In genomic region chr13:77876176-77876575, GRCh38 we compare ENCODE assay signal across 17 cellular contexts. TPM values are rescaled to one million over a fixed set of nuclear protein-coding genes. Genes with fewer than 3 reads are reported as not detected.
"Had no signal": no experiment of that assay in that cellular context is flagged by ENCODE, and none has a peak within 500 bp of the region (broad histone marks: within the 10 kb centered on the region; RNA-seq: fewer than 3 reads in every experiment).

No MANE protein-coding gene starts in this region.

- H3K4me3 Mint-ChIP-seq: activated CD8-positive, alpha-beta T cell treated with anti-CD3 and anti-CD28 coated beads, Interleukin-2, amount 10 ng/mL, durations not matched to agents 7 days and 5 days; activated T-helper 1 cell treated with anti-CD3 and anti-CD28 coated beads, Interleukin-12 subunit alpha, Interleukin-12 subunit beta, Interleukin-2, Interleukin-4 antibody, amounts not matched to agents 30 ng/mL and 10 ng/mL and 1 ng/mL, durations not matched to agents 14 hours and 24 hours and 36 hours; natural killer cell had no signal

- H3K9me3 Mint-ChIP-seq: activated T-helper 1 cell treated with anti-CD3 and anti-CD28 coated beads, Interleukin-12 subunit alpha, Interleukin-12 subunit beta, Interleukin-2, Interleukin-4 antibody, amounts not matched to agents 30 ng/mL and 10 ng/mL and 1 ng/mL, durations not matched to agents 14 hours and 24 hours and 36 hours had no signal

- H3K27me3 ChIP-seq: gastrocnemius medialis, upper lobe of left lung had no signal

- ATAC-seq: activated CD8-positive, alpha-beta T cell treated with anti-CD3 and anti-CD28 coated beads, Interleukin-2, amount 10 ng/mL, durations not matched to agents 7 days and 5 days; gastrocnemius medialis; natural killer cell; sciatic nerve had no signal

- H3K36me3 ChIP-seq: gastrocnemius medialis, upper lobe of left lung had no signal

- H3K36me3 Mint-ChIP-seq: natural killer cell had no signal

- H3K4me1 ChIP-seq: gastrocnemius medialis had no signal

- H3K4me1 Mint-ChIP-seq: natural killer cell had no signal

- H3K9me3 ChIP-seq: gastrocnemius medialis, upper lobe of left lung had no signal

- H3K27ac Mint-ChIP-seq: activated CD8-positive, alpha-beta T cell treated with anti-CD3 and anti-CD28 coated beads, Interleukin-2, amount 10 ng/mL, durations not matched to agents 7 days and 5 days; activated T-helper 1 cell treated with anti-CD3 and anti-CD28 coated beads, Interleukin-12 subunit alpha, Interleukin-12 subunit beta, Interleukin-2, Interleukin-4 antibody, amounts not matched to agents 30 ng/mL and 10 ng/mL and 1 ng/mL, durations not matched to agents 14 hours and 24 hours and 36 hours; natural killer cell had no signal

- DNase-seq: activated CD4-positive, alpha-beta T cell treated with anti-CD3 and anti-CD28 coated beads for 48 hours; activated CD8-positive, alpha-beta memory T cell treated with anti-CD3 and anti-CD28 coated beads, Interleukin-2, amount 50 U/mL, for 48 hours; activated CD8-positive, alpha-beta T cell treated with anti-CD3 and anti-CD28 coated beads, Interleukin-2, amount 10 ng/mL, durations not matched to agents 7 days and 5 days; activated naive CD4-positive, alpha-beta T cell; cortex of kidney; effector memory CD4-positive, alpha-beta T cell; gastrocnemius medialis; kidney glomerular epithelial cell; natural killer cell; stimulated activated CD4-positive, alpha-beta T cell treated with anti-CD3 and anti-CD28 coated beads, Interleukin-12 subunit alpha, Interleukin-12 subunit beta, amount 100 ng/mL, for 4 hours; stimulated activated naive CD4-positive, alpha-beta T cell; substantia nigra; T-helper 1 cell; upper lobe of left lung had no signal

- H3K4me3 ChIP-seq: gastrocnemius medialis, upper lobe of left lung had no signal

RNA-seq across cellular contexts. Expression of gene EDNRB, which starts 42.5 kb away (rescaled TPM):
- total RNA-seq: activated CD8-positive, alpha-beta T cell treated with anti-CD3 and anti-CD28 coated beads, Interleukin-2, amount 10 ng/mL, durations not matched to agents 7 days and 5 days; activated T-helper 1 cell treated with anti-CD3 and anti-CD28 coated beads, Interleukin-12 subunit alpha, Interleukin-12 subunit beta, Interleukin-2, Interleukin-4 antibody, amounts not matched to agents 30 ng/mL and 10 ng/mL and 1 ng/mL, durations not matched to agents 14 hours and 24 hours and 36 hours; natural killer cell; osteocyte had no signal
